In genomic region chr16:15076161-15076560, GRCh38 we compare ENCODE assay signal across 8 cellular contexts. TPM values are rescaled to one million over a fixed set of nuclear protein-coding genes. Genes with fewer than 3 reads are reported as not detected.
DNase-seq lines count a peak whose midpoint lies in the region; ATAC-seq and TF ChIP-seq lines count a peak whose summit lies in the region.
"Not testable (repeated sequence)": the region's sequence is repeated elsewhere in the genome, so short reads cannot be mapped to it uniquely, and the experiment has no call there.

No MANE protein-coding gene starts in this region.

- H3K36me3 Mint-ChIP-seq in CD8-positive, alpha-beta T cell: peaks cover 81% of the 10 kb centered on the region
- H3K36me3 Mint-ChIP-seq in T-helper 17 cell (ENCODE audit: low read depth): not testable (repeated sequence)
- H3K36me3 Mint-ChIP-seq in activated CD4-positive, alpha-beta memory T cell treated with anti-CD3 and anti-CD28 coated beads for 36 hours: peaks cover 42% of the 10 kb centered on the region
- H3K36me3 Mint-ChIP-seq in activated T-cell treated with anti-CD3 and anti-CD28 coated beads, Interleukin-2, amount 50 U/mL, for 72 hours (ENCODE audit: insufficient read depth in 2 of 2): peaks cover 7 to 45% of the 10 kb centered on the region in 2 donors
- H3K36me3 Mint-ChIP-seq in activated naive CD4-positive, alpha-beta T cell treated with anti-CD3 and anti-CD28 coated beads, Interleukin-2, amount 50 U/mL, for 72 hours: peaks cover 15 to 34% of the 10 kb centered on the region in 2 donors
- peaks cover 32% of the 10 kb centered on the region for H3K36me3 Mint-ChIP-seq in endothelial cell (ENCODE audit: low read depth, unreplicated experiment)
- peaks cover 24% of the 10 kb centered on the region for H3K36me3 Mint-ChIP-seq in natural killer cell treated with Interleukin-12 subunit alpha and Interleukin-12 subunit beta and Interleukin-15 and Interleukin-18, amount 100 ng/mL, for 72 hours

- H3K4me3 ChIP-seq in CD8-positive, alpha-beta T cell (ENCODE audit: low read depth, low read length); subcutaneous abdominal adipose tissue (ENCODE audit: low read depth in 1 of 5, low read length in 5 of 5): not testable (repeated sequence)

- CTCF ChIA-PET in CD8-positive, alpha-beta T cell (lab: Charles Lee); activated CD4-positive, alpha-beta memory T cell treated with anti-CD3 and anti-CD28 coated beads for 36 hours (lab: Charles Lee): not testable (repeated sequence)

- peaks cover 23% of the 10 kb centered on the region for H3K36me3 ChIP-seq in CD8-positive, alpha-beta T cell (ENCODE audit: insufficient read depth, low read length)
- H3K36me3 ChIP-seq in subcutaneous abdominal adipose tissue (ENCODE audit: control insufficient read depth in 5 of 5, insufficient read depth in 5 of 5, low read length in 5 of 5): peaks cover 23 to 46% (median 39%) of the 10 kb centered on the region in 5 donors

- H3K27ac Mint-ChIP-seq in CD8-positive, alpha-beta T cell: peak overlapping the region; percentile 75
- H3K27ac Mint-ChIP-seq in T-helper 17 cell: peak overlapping the region; percentile 61
- H3K27ac Mint-ChIP-seq in activated CD4-positive, alpha-beta memory T cell treated with anti-CD3 and anti-CD28 coated beads for 36 hours: peak overlapping the region; percentile 68
- peak overlapping the region; percentile 93 for H3K27ac Mint-ChIP-seq in activated T-cell treated with anti-CD3 and anti-CD28 coated beads, Interleukin-2, amount 50 U/mL, for 72 hours
- peak overlapping the region; percentile 18 to 42 for H3K27ac Mint-ChIP-seq in activated naive CD4-positive, alpha-beta T cell treated with anti-CD3 and anti-CD28 coated beads, Interleukin-2, amount 50 U/mL, for 72 hours
- H3K27ac Mint-ChIP-seq in endothelial cell (ENCODE audit: unreplicated experiment): not testable (repeated sequence)
- H3K27ac Mint-ChIP-seq in natural killer cell treated with Interleukin-12 subunit alpha and Interleukin-12 subunit beta and Interleukin-15 and Interleukin-18, amount 100 ng/mL, for 72 hours: peak overlapping the region; percentile 44 to 72

- H3K4me1 Mint-ChIP-seq in CD8-positive, alpha-beta T cell (ENCODE audit: low read depth); T-helper 17 cell; activated T-cell treated with anti-CD3 and anti-CD28 coated beads, Interleukin-2, amount 50 U/mL, for 72 hours (ENCODE audit: low read depth); endothelial cell (ENCODE audit: unreplicated experiment): not testable (repeated sequence)
- H3K4me1 Mint-ChIP-seq in activated CD4-positive, alpha-beta memory T cell treated with anti-CD3 and anti-CD28 coated beads for 36 hours (ENCODE audit: low read depth): peaks cover 13% of the 10 kb centered on the region
- peaks cover 8 to 23% of the 10 kb centered on the region in 2 donors for H3K4me1 Mint-ChIP-seq in natural killer cell treated with Interleukin-12 subunit alpha and Interleukin-12 subunit beta and Interleukin-15 and Interleukin-18, amount 100 ng/mL, for 72 hours (ENCODE audit: low read depth in 2 of 2)

- not testable (repeated sequence) for TF ChIP-seq CTCF in CD8-positive, alpha-beta T cell (IDR thresholded peaks at IDR 0.05); endothelial cell (IDR thresholded peaks at IDR 0.05; ENCODE audit: unreplicated experiment)

- POLR2A ChIA-PET in CD8-positive, alpha-beta T cell (lab: Charles Lee); activated CD4-positive, alpha-beta memory T cell treated with anti-CD3 and anti-CD28 coated beads for 36 hours (lab: Charles Lee): not testable (repeated sequence)

- not testable (repeated sequence) for H3K4me3 Mint-ChIP-seq in CD8-positive, alpha-beta T cell; T-helper 17 cell; activated CD4-positive, alpha-beta memory T cell treated with anti-CD3 and anti-CD28 coated beads for 36 hours
- peak overlapping the region in 1 of 2 donors; percentile 41 for H3K4me3 Mint-ChIP-seq in activated T-cell treated with anti-CD3 and anti-CD28 coated beads, Interleukin-2, amount 50 U/mL, for 72 hours
- peak overlapping the region; percentile 54 for H3K4me3 Mint-ChIP-seq in endothelial cell (ENCODE audit: unreplicated experiment)
- peak overlapping the region; percentile 50 for H3K4me3 Mint-ChIP-seq in natural killer cell treated with Interleukin-12 subunit alpha and Interleukin-12 subunit beta and Interleukin-15 and Interleukin-18, amount 100 ng/mL, for 72 hours

- H3K27ac ChIP-seq in CD8-positive, alpha-beta T cell (ENCODE audit: low read depth, low read length): not testable (repeated sequence)
- peak overlapping the region; percentile 10 for H3K27ac ChIP-seq in subcutaneous abdominal adipose tissue (ENCODE audit: low read depth, low read length)

- DNase-seq in CD8-positive, alpha-beta T cell; T-helper 17 cell; activated CD4-positive, alpha-beta memory T cell treated with anti-CD3 and anti-CD28 coated beads for 36 hours; activated T-cell treated with anti-CD3 and anti-CD28 coated beads, Interleukin-2, amount 50 U/mL, for 72 hours; activated naive CD4-positive, alpha-beta T cell treated with anti-CD3 and anti-CD28 coated beads, Interleukin-2, amount 50 U/mL, for 72 hours (ENCODE audit: low spot score in 2 of 2); endothelial cell (ENCODE audit: low spot score); natural killer cell treated with Interleukin-12 subunit alpha and Interleukin-12 subunit beta and Interleukin-15 and Interleukin-18, amount 100 ng/mL, for 72 hours (ENCODE audit: low spot score): not testable (repeated sequence)

- not testable (repeated sequence) for H3K4me1 ChIP-seq in CD8-positive, alpha-beta T cell (ENCODE audit: insufficient read depth, low read length); subcutaneous abdominal adipose tissue (ENCODE audit: control insufficient read depth in 5 of 5, insufficient read depth in 5 of 5, low read length in 5 of 5)

- not testable (repeated sequence) for ATAC-seq in CD8-positive, alpha-beta T cell; T-helper 17 cell
- ATAC-seq in activated T-cell treated with anti-CD3 and anti-CD28 coated beads, Interleukin-2, amount 50 U/mL, for 72 hours (replicated peaks in 1 of 2): peak; percentile 68 to 83
- ATAC-seq in activated naive CD4-positive, alpha-beta T cell treated with anti-CD3 and anti-CD28 coated beads, Interleukin-2, amount 50 U/mL, for 72 hours: peak; percentile 31 to 84
- ATAC-seq in natural killer cell treated with Interleukin-12 subunit alpha and Interleukin-12 subunit beta and Interleukin-15 and Interleukin-18, amount 100 ng/mL, for 72 hours: peak in 1 of 2 donors; percentile 65

- H3K27me3 Mint-ChIP-seq in CD8-positive, alpha-beta T cell (ENCODE audit: low read depth); T-helper 17 cell; activated CD4-positive, alpha-beta memory T cell treated with anti-CD3 and anti-CD28 coated beads for 36 hours; activated T-cell treated with anti-CD3 and anti-CD28 coated beads, Interleukin-2, amount 50 U/mL, for 72 hours (ENCODE audit: low read depth); endothelial cell (ENCODE audit: unreplicated experiment); natural killer cell treated with Interleukin-12 subunit alpha and Interleukin-12 subunit beta and Interleukin-15 and Interleukin-18, amount 100 ng/mL, for 72 hours: not testable (repeated sequence)

- not testable (repeated sequence) for H3K27me3 ChIP-seq in CD8-positive, alpha-beta T cell (ENCODE audit: insufficient read depth, low read length); subcutaneous abdominal adipose tissue (ENCODE audit: control insufficient read depth in 5 of 5, insufficient read depth in 4 of 5, low read length in 5 of 5)

- intact Hi-C loops in CD8-positive, alpha-beta T cell (cut with DNase I, micrococcal nuclease): loop anchor here in 1 of 2 experiments (10.0 kb wide), 2 partner anchors 629 to 1039 kb away; no protein-coding TSS in a partner anchor
- intact Hi-C loops in activated CD4-positive, alpha-beta memory T cell treated with anti-CD3 and anti-CD28 coated beads for 36 hours (cut with micrococcal nuclease): not testable (repeated sequence)

- H3K9me3 Mint-ChIP-seq in CD8-positive, alpha-beta T cell; activated CD4-positive, alpha-beta memory T cell treated with anti-CD3 and anti-CD28 coated beads for 36 hours; activated T-cell treated with anti-CD3 and anti-CD28 coated beads, Interleukin-2, amount 50 U/mL, for 72 hours; activated naive CD4-positive, alpha-beta T cell treated with anti-CD3 and anti-CD28 coated beads, Interleukin-2, amount 50 U/mL, for 72 hours; endothelial cell (ENCODE audit: unreplicated experiment); natural killer cell treated with Interleukin-12 subunit alpha and Interleukin-12 subunit beta and Interleukin-15 and Interleukin-18, amount 100 ng/mL, for 72 hours: not testable (repeated sequence)

- not testable (repeated sequence) for H3K9ac ChIP-seq in subcutaneous abdominal adipose tissue (ENCODE audit: low read length in 5 of 5)

- H3K9me3 ChIP-seq in CD8-positive, alpha-beta T cell (ENCODE audit: low read length); T-helper 17 cell (ENCODE audit: control insufficient read depth, low read length, poor library complexity, severe bottlenecking); subcutaneous abdominal adipose tissue (ENCODE audit: control insufficient read depth in 5 of 5, low read length in 5 of 5): not testable (repeated sequence)

RNA-seq across cellular contexts. Expression of gene RRN3, which starts 17.9 kb away (rescaled TPM):
- 10 to 100 TPM; 47.8 to 48.3 TPM for total RNA-seq in CD8-positive, alpha-beta T cell
- total RNA-seq in T-helper 17 cell: 10 to 100 TPM; 32.9 to 37.2 TPM
- total RNA-seq in activated CD4-positive, alpha-beta memory T cell treated with anti-CD3 and anti-CD28 coated beads for 36 hours: 10 to 100 TPM; 32.6 to 32.9 TPM
- 10 to 100 TPM; 39.5 to 41.6 TPM for total RNA-seq in activated T-cell treated with anti-CD3 and anti-CD28 coated beads, Interleukin-2, amount 50 U/mL, for 72 hours
- total RNA-seq in activated naive CD4-positive, alpha-beta T cell treated with anti-CD3 and anti-CD28 coated beads, Interleukin-2, amount 50 U/mL, for 72 hours: 10 to 100 TPM; 35.4 to 38.1 TPM
- total RNA-seq in endothelial cell (ENCODE audit: unreplicated experiment): 18.0 TPM
- 10 to 100 TPM; 42.6 to 61.6 TPM for total RNA-seq in natural killer cell treated with Interleukin-12 subunit alpha and Interleukin-12 subunit beta and Interleukin-15 and Interleukin-18, amount 100 ng/mL, for 72 hours

RNA-seq across cellular contexts. Expression of gene NTAN1, which starts 20.3 kb away (rescaled TPM):
- total RNA-seq in CD8-positive, alpha-beta T cell: 10 to 100 TPM; 22.8 to 23.3 TPM
- total RNA-seq in T-helper 17 cell: 10 to 100 TPM; 26.5 to 34.4 TPM
- 10 to 100 TPM; 50.3 to 50.4 TPM for total RNA-seq in activated CD4-positive, alpha-beta memory T cell treated with anti-CD3 and anti-CD28 coated beads for 36 hours
- total RNA-seq in activated T-cell treated with anti-CD3 and anti-CD28 coated beads, Interleukin-2, amount 50 U/mL, for 72 hours: 10 to 100 TPM; 37.8 to 39.1 TPM
- total RNA-seq in activated naive CD4-positive, alpha-beta T cell treated with anti-CD3 and anti-CD28 coated beads, Interleukin-2, amount 50 U/mL, for 72 hours: 10 to 100 TPM; 37.4 to 59.2 TPM
- total RNA-seq in endothelial cell (ENCODE audit: unreplicated experiment): 86.8 TPM
- 10 to 100 TPM; 20.3 to 22.5 TPM for total RNA-seq in natural killer cell treated with Interleukin-12 subunit alpha and Interleukin-12 subunit beta and Interleukin-15 and Interleukin-18, amount 100 ng/mL, for 72 hours
